In genomic region chr19:801030-801860, GRCh38 we compare ENCODE assay signal across 8 cellular contexts. TPM values are rescaled to one million over a fixed set of nuclear protein-coding genes. Genes with fewer than 3 reads are reported as not detected.
A peak's percentile ranks its signal among the peaks of the same experiment; 100 is the strongest.
DNase-seq lines count a peak whose midpoint lies in the region; ATAC-seq and TF ChIP-seq lines count a peak whose summit lies in the region.

No MANE protein-coding gene starts in this region.

- ATAC-seq in left colon (no peak), HG03159 (IDR thresholded peaks at IDR 0.05; ENCODE audit: unreplicated experiment) (no peak)

- H3K36me3 ChIP-seq in testis (ENCODE audit: low read depth, missing control alignments), result no peaks in the 10 kb centered on the region

- H3K36me3 Mint-ChIP-seq in activated naive CD4-positive, alpha-beta T cell treated with anti-CD3 and anti-CD28 coated beads for 36 hours (ENCODE audit: low read depth), result peaks cover 46% of the 10 kb centered on the region

- CTCF ChIA-PET in activated naive CD4-positive, alpha-beta T cell treated with anti-CD3 and anti-CD28 coated beads for 36 hours (lab: Charles Lee), result no interaction called here

- H3K27me3 ChIP-seq in testis, result no peaks in the 10 kb centered on the region

- in situ Hi-C loops in astrocyte of the spinal cord (cut with HindIII; ENCODE audit: low sequenced_read_pairs), result no loop called here

- TF ChIP-seq CTCF in astrocyte of the spinal cord (IDR thresholded peaks at IDR 0.05; ENCODE audit: low read depth, low read length), result no peak
- TF ChIP-seq CTCF in testis (IDR thresholded peaks at IDR 0.05), result no peak

- 36 to 47% methylated on average over 16 to 29 of the region's 29 CpGs for WGBS in testis, 2 donors

- peaks cover 37% of the 10 kb centered on the region for H3K4me1 Mint-ChIP-seq in activated naive CD4-positive, alpha-beta T cell treated with anti-CD3 and anti-CD28 coated beads for 36 hours (ENCODE audit: low read depth)

- peak overlapping the region in 1 of 2 donors; percentile 45 for H3K27ac ChIP-seq in testis

- H3K27ac Mint-ChIP-seq in activated naive CD4-positive, alpha-beta T cell treated with anti-CD3 and anti-CD28 coated beads for 36 hours, result peak overlapping the region; percentile 18

- H3K4me3 ChIP-seq in astrocyte of the spinal cord (ENCODE audit: low read depth, low read length) (peak overlapping the region; percentile 12), testis (no peak overlapping the region)

- TF ChIP-seq POLR2A in testis (IDR thresholded peaks at IDR 0.05), result no peak

- H3K27me3 Mint-ChIP-seq in activated naive CD4-positive, alpha-beta T cell treated with anti-CD3 and anti-CD28 coated beads for 36 hours (ENCODE audit: low read depth), result no peaks in the 10 kb centered on the region

- no peaks in the 10 kb centered on the region for H3K9me3 Mint-ChIP-seq in activated naive CD4-positive, alpha-beta T cell treated with anti-CD3 and anti-CD28 coated beads for 36 hours

- H3K4me1 ChIP-seq in testis, result peaks cover 56% of the 10 kb centered on the region

- H3K9me3 ChIP-seq in testis, result no peaks in the 10 kb centered on the region

- DNase-seq in activated naive CD4-positive, alpha-beta T cell treated with anti-CD3 and anti-CD28 coated beads for 36 hours, result no peak
- DNase-seq in activated naive CD4-positive, alpha-beta T cell (lab: John Stamatoyannopoulos, UW), result no peak
- DNase-seq in astrocyte of the spinal cord (ENCODE audit: low read depth, low spot score), result peak; percentile 45
- DNase-seq in left colon, result peak; percentile 62 to 71
- peak; percentile 92 for DNase-seq in testis
- no peak for DNase-seq in OCI-M1 (lab: John Stamatoyannopoulos, UW)
- DNase-seq in NCI-H748 (lab: John Stamatoyannopoulos, UW; ENCODE audit: unreplicated experiment), result no peak

- H3K4me3 Mint-ChIP-seq in activated naive CD4-positive, alpha-beta T cell treated with anti-CD3 and anti-CD28 coated beads for 36 hours, result peak overlapping the region; percentile 52

- intact Hi-C loops in activated naive CD4-positive, alpha-beta T cell treated with anti-CD3 and anti-CD28 coated beads for 36 hours (cut with micrococcal nuclease), result no loop called here
- intact Hi-C loops in left colon (cut with DNase I, micrococcal nuclease) (no loop called here), testis (cut with DNase I; ENCODE audit: low total_unique reads) (no loop called here)

RNA-seq across cellular contexts. Expression of gene PTBP1, which starts 4.0 kb away (rescaled TPM):
- total RNA-seq in activated naive CD4-positive, alpha-beta T cell treated with anti-CD3 and anti-CD28 coated beads for 36 hours, result 100 to 1,000 TPM; 510 to 532 TPM
- 100 to 1,000 TPM; 253 to 306 TPM for total RNA-seq in left colon
- total RNA-seq in testis, result 100 to 1,000 TPM; 168 to 196 TPM
- 116 TPM for polyA plus RNA-seq in testis (ENCODE audit: insufficient read depth, low read depth, low replicate concordance)

RNA-seq across cellular contexts. Expression of gene PLPPR3, which starts 20.5 kb away (rescaled TPM):
- total RNA-seq in activated naive CD4-positive, alpha-beta T cell treated with anti-CD3 and anti-CD28 coated beads for 36 hours, result not detected
- total RNA-seq in left colon (not detected), testis (10 to 100 TPM; 16.9 to 20.1 TPM)
- polyA plus RNA-seq in testis (ENCODE audit: insufficient read depth, low read depth, low replicate concordance), result 2.7 TPM

RNA-seq across cellular contexts. Expression of gene AZU1, which starts 26.4 kb away (rescaled TPM):
- not detected for total RNA-seq in activated naive CD4-positive, alpha-beta T cell treated with anti-CD3 and anti-CD28 coated beads for 36 hours
- total RNA-seq in left colon, result not detected
- 1 to 10 TPM; 5.4 to 5.8 TPM for total RNA-seq in testis
- polyA plus RNA-seq in testis (ENCODE audit: insufficient read depth, low read depth, low replicate concordance), result 1.4 TPM

RNA-seq across cellular contexts. Expression of gene PRTN3, which starts 39.6 kb away (rescaled TPM):
- total RNA-seq in activated naive CD4-positive, alpha-beta T cell treated with anti-CD3 and anti-CD28 coated beads for 36 hours, result not detected
- not detected for total RNA-seq in left colon
- 1 to 10 TPM; 1.0 to 1.8 TPM for total RNA-seq in testis
- not detected for polyA plus RNA-seq in testis (ENCODE audit: insufficient read depth, low read depth, low replicate concordance)

RNA-seq across cellular contexts. Expression of gene MISP, which starts 50.3 kb away (rescaled TPM):
- total RNA-seq in activated naive CD4-positive, alpha-beta T cell treated with anti-CD3 and anti-CD28 coated beads for 36 hours, result not detected
- total RNA-seq in left colon (100 to 1,000 TPM; 414 to 461 TPM), testis (1 to 10 TPM; 1.1 to 3.1 TPM)
- 1.1 TPM for polyA plus RNA-seq in testis (ENCODE audit: insufficient read depth, low read depth, low replicate concordance)

Comparison
In these comparisons a context has a peak if more than half of its experiments do, and no peak if none do; other contexts are left out.
1. DNase-seq: peak in astrocyte of the spinal cord (single experiment), left colon (2 of 2) and testis (single experiment); none in activated naive CD4-positive, alpha-beta T cell treated with anti-CD3 and anti-CD28 coated beads for 36 hours (single experiment), activated naive CD4-positive, alpha-beta T cell (0 of 4), OCI-M1 (single experiment) and NCI-H748 (single experiment).
2. RNA of gene PLPPR3, which starts 20.5 kb away (total RNA-seq): 16.9 to 20.1 TPM in testis; not detected in activated naive CD4-positive, alpha-beta T cell treated with anti-CD3 and anti-CD28 coated beads for 36 hours and not detected in left colon; every median in the first group is over 10 times any median in the second.
3. RNA of gene AZU1, which starts 26.4 kb away (total RNA-seq): 5.4 to 5.8 TPM in testis; not detected in left colon and not detected in activated naive CD4-positive, alpha-beta T cell treated with anti-CD3 and anti-CD28 coated beads for 36 hours; every median in the first group is over 4 times any median in the second.